In genomic region chr5:132257131-132258101, GRCh38 we compare ENCODE assay signal across 8 cellular contexts. TPM values are rescaled to one million over a fixed set of nuclear protein-coding genes. Genes with fewer than 3 reads are reported as not detected.
DNase-seq lines count a peak whose midpoint lies in the region; ATAC-seq and TF ChIP-seq lines count a peak whose summit lies in the region.

PDLIM4 (plus strand) TSS chr5:132257696; CDS start chr5:132257735, 39 bp downstream.

- intact Hi-C loops in adrenal gland (cut with DNase I): no loop called here

- peak in 1 of 2 donors; percentile 11 for TF ChIP-seq POLR2A in adrenal gland (IDR thresholded peaks at IDR 0.05)

- peak within 1 kb of the TSS in 2 of 4 donors; percentile 20 to 52 for H3K4me3 ChIP-seq in adrenal gland
- peak within 1 kb of the TSS; percentile 52; the same call in 1 of the 2 replicates for H3K4me3 ChIP-seq in iPS DF 6.9 (ENCODE audit: low read length)
- H3K4me3 ChIP-seq in skeletal muscle cell (ENCODE audit: low read depth, low read length): peak within 1 kb of the TSS; percentile 83

- no peak for DNase-seq in H4 (ENCODE audit: low spot score)
- DNase-seq in adrenal gland: peak in 5 of 7 donors; percentile 5 to 59 (median 27)
- no peak for DNase-seq in iPS DF 6.9 (ENCODE audit: low read depth, low spot score)
- DNase-seq in skeletal muscle cell (ENCODE audit: low read depth): no peak
- no peak for DNase-seq in germinal center (ENCODE audit: low spot score)
- no peak for DNase-seq in activated CD4-positive, CD25-positive, alpha-beta regulatory T cell treated with anti-CD3 and anti-CD28 coated beads, Interleukin-2, amount 50 U/mL, for 72 hours

- H3K27ac ChIP-seq in adrenal gland: peak within 1 kb of the TSS in 3 of 5 donors; percentile 55 to 87 (median 87)
- H3K27ac ChIP-seq in iPS DF 6.9 (ENCODE audit: low read length): no peak within 1 kb of the TSS

- H3K36me3 ChIP-seq in adrenal gland (replicated peaks in 1 of 2) (no peaks in the 10 kb centered on the region), iPS DF 6.9 (ENCODE audit: control insufficient read depth, insufficient read depth, low read length) (no peaks in the 10 kb centered on the region)

- peaks cover 0 to 16% of the 10 kb centered on the region in 2 donors for H3K4me1 ChIP-seq in adrenal gland (replicated peaks in 1 of 2)
- 0 out of 2 replicates have a peak, but pooled peaks cover 3% of the 10 kb centered on the region for H3K4me1 ChIP-seq in iPS DF 6.9 (ENCODE audit: control insufficient read depth, insufficient read depth, low read length)

- no peak for ATAC-seq in activated CD4-positive, CD25-positive, alpha-beta regulatory T cell treated with anti-CD3 and anti-CD28 coated beads, Interleukin-2, amount 50 U/mL, for 24 hours
- ATAC-seq in HG02759 (IDR thresholded peaks at IDR 0.05; ENCODE audit: unreplicated experiment): no peak

- TF ChIP-seq CTCF in adrenal gland (IDR thresholded peaks at IDR 0.05): no peak

- H3K9me3 ChIP-seq in adrenal gland (replicated peaks in 1 of 3): no peaks in the 10 kb centered on the region
- no peaks in the 10 kb centered on the region for H3K9me3 ChIP-seq in iPS DF 6.9 (ENCODE audit: control insufficient read depth, insufficient read depth, low read length)

- H3K27me3 ChIP-seq in adrenal gland (no peaks in the 10 kb centered on the region), iPS DF 6.9 (ENCODE audit: control insufficient read depth, insufficient read depth, low read length) (no peaks in the 10 kb centered on the region)

- 26 to 67% (median 40%) methylated on average over 18 to 85 of the region's 88 CpGs for WGBS in adrenal gland, 4 donors
- WGBS in iPS DF 6.9 (ENCODE audit: insufficient coverage, insufficient read length): no CpG with 5 or more reads among the region's 88 CpGs

RNA-seq across cellular contexts. Expression of gene PDLIM4, which starts in this region (rescaled TPM):
- 79.8 and 96.0 TPM in 2 replicates for total RNA-seq in H4 (2014; rRNA removed; shearing (Covaris generic))
- 10 to 100 TPM in 1 of 8 donors, 1 to 10 TPM in 6, under 1 TPM in 1; 0.87 to 11.7 (median 4.3) TPM for total RNA-seq in adrenal gland
- polyA plus RNA-seq in adrenal gland: 10 to 100 TPM in 2 of 3 donors, 1 to 10 TPM in 1; 2.8 to 20.2 (median 14.3) TPM

Comparison
In these comparisons a context has a peak if more than half of its experiments do, and no peak if none do; other contexts are left out.
1. DNase-seq: peak in adrenal gland (5 of 7); none in H4 (single experiment), iPS DF 6.9 (single experiment), skeletal muscle cell (single experiment), germinal center (single experiment) and activated CD4-positive, CD25-positive, alpha-beta regulatory T cell treated with anti-CD3 and anti-CD28 coated beads, Interleukin-2, amount 50 U/mL, for 72 hours (single experiment).